Comparison of ENCODE assay signal across 11 cellular contexts in genomic region chr19:23046743-23047142, GRCh38. TPM values are rescaled to one million over a fixed set of nuclear protein-coding genes. Genes with fewer than 3 reads are reported as not detected.
"Had no signal": no experiment of that assay in that cellular context is flagged by ENCODE, and none has a peak within 500 bp of the region (broad histone marks: within the 10 kb centered on the region; RNA-seq: fewer than 3 reads in every experiment).

No MANE protein-coding gene starts in this region.

- H3K36me3 ChIP-seq: HAP-1 had no signal

- ATAC-seq: GM23338, HCT116 had no signal

- DNase-seq: GM23248, GOT3, H7, H9, HCEC 1CT, HFFc6 had no signal

- H2AFZ ChIP-seq: GM23248, GM23338 had no signal

- H3K4me3 Mint-ChIP-seq: GM23338, H9, HFFc6 had no signal

- H3K4me2 ChIP-seq: GM23338 had no signal

- H3K9me3 ChIP-seq: HAP-1 had no signal

- H3K4me3 ChIP-seq: GM23248, GM23338, HAP-1 had no signal

- H3K9ac ChIP-seq: GM23248 had no signal

- H3K27ac Mint-ChIP-seq: GM23338, H9, HFFc6 had no signal

- H3K27ac ChIP-seq: GM23248 had no signal

- FAIRE-seq: H1, H54 had no signal

- H3K4me1 ChIP-seq: HAP-1 had no signal

- H3K4me1 Mint-ChIP-seq: GM23338, H9 had no signal

RNA-seq across cellular contexts. Expression of gene ZNF728, which starts 43.8 kb away (rescaled TPM):
- total RNA-seq: GM23248, H1, H7, H9, HFFc6 had no signal
- polyA plus RNA-seq: GM23248, GM23338, H1 had no signal
